19 cellular contexts compared by ENCODE assay signal in the genomic region with DNA sequence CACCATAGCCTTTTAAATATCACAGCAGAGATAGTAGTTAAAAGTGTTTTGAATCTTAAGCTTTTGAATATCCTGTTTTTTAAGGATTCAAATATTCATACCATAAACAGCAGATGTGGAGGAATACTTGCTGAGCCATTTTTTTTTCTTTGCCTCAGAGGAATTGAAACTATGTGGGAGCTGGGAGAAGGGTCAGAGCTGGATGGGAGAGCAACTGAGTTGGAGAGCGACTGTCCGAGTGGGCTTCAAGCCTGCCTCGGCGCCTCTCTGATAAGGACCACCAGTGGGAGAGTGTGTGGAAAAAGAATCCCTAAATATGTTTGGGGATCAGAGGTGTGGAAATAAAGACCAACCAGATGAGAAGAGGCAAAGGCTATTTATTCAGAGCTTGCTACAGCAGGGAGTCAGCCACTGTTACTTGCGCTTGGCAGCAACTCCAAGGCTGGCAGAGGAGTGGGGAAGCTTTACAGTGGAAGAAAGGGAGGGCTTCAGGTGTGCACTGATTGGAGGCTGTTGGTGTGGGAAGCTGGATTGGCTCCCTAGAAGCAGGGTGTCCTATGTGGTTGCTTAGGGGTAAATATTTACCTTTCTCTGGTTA. TPM values are rescaled to one million over a fixed set of nuclear protein-coding genes. Genes with fewer than 3 reads are reported as not detected.
DNase-seq lines count a peak whose midpoint lies in the region; FAIRE-seq and TF ChIP-seq lines count a peak whose summit lies in the region.
"Had no signal": no experiment of that assay in that cellular context is flagged by ENCODE, and none has a peak within 500 bp of the region (broad histone marks: within the 10 kb centered on the region; RNA-seq: fewer than 3 reads in every experiment).

No MANE protein-coding gene starts in this region.

- peak overlapping the region; percentile 5 for H3K4me2 ChIP-seq in astrocyte (ENCODE audit: low read length)

- H3K4me1 ChIP-seq in astrocyte (ENCODE audit: insufficient read depth, low read length): no peaks in the 10 kb centered on the region
- H3K4me1 ChIP-seq: foreskin keratinocyte had no signal

- DNase-seq in CD1c-positive myeloid dendritic cell (ENCODE audit: extremely low spot score) (peak; percentile 46), NCI-H146 treated with DMSO at 0.1 percent for 48 hours (lab: John Stamatoyannopoulos, UW; ENCODE audit: unreplicated experiment) (peak; percentile 15), astrocyte (ENCODE audit: low read depth) (no peak), mesothelial cell of epicardium (ENCODE audit: low spot score in 2 of 2, unreplicated experiment in 2 of 2) (no peak), progenitor cell of endocrine pancreas (ENCODE audit: low spot score, unreplicated experiment) (no peak), GM13976 (ENCODE audit: low spot score) (no peak), kidney tubule cell (ENCODE audit: low spot score) (no peak), NCI-H345 (lab: John Stamatoyannopoulos, UW) (no peak)
- DNase-seq: activated CD4-positive, alpha-beta T cell treated with anti-CD3 and anti-CD28 coated beads, Interleukin-2, amount 50 U/mL, for 4 hours; effector CD4-positive, alpha-beta T cell; foreskin keratinocyte; mucosa of descending colon; SIG-M5; stimulated activated CD4-positive, alpha-beta T cell treated with anti-CD3 and anti-CD28 coated beads, Interleukin-1b, Interleukin-23, amount 100 ng/mL, for 48 hours; stimulated activated CD8-positive, alpha-beta memory T cell treated with anti-CD3 and anti-CD28 coated beads, Interleukin-4, amount 100 ng/mL, for 48 hours; T-helper 9 cell had no signal

- in situ Hi-C loops in GM13976 (cut with MboI; ENCODE audit: low sequenced_read_pairs, unreplicated experiment): no loop called here

- TF ChIP-seq CTCF in astrocyte (IDR thresholded peaks at IDR 0.05; ENCODE audit: insufficient read depth, low read depth, low read length) (no peak), mesothelial cell of epicardium (IDR thresholded peaks at IDR 0.05; ENCODE audit: unreplicated experiment) (no peak), progenitor cell of endocrine pancreas (IDR thresholded peaks at IDR 0.05; ENCODE audit: unreplicated experiment) (no peak), GM13976 (IDR thresholded peaks at IDR 0.05; ENCODE audit: borderline replicate concordance, control extremely low read depth, extremely low read depth, insufficient read depth, missing control alignments) (no peak)

- H3K79me2 ChIP-seq in astrocyte (ENCODE audit: insufficient read depth, low read length): no peaks in the 10 kb centered on the region

- H3K36me3 ChIP-seq in astrocyte (ENCODE audit: insufficient read depth, low read length): no peaks in the 10 kb centered on the region
- H3K36me3 ChIP-seq: BLaER1 treated with 17β-estradiol and CSF1 and Interleukin-3, amounts not matched to agents 10 nM and 100 nM had no signal

- H3K9me3 ChIP-seq in astrocyte (ENCODE audit: insufficient read depth, low read depth, low read length): no peaks in the 10 kb centered on the region
- H3K9me3 ChIP-seq: mucosa of descending colon had no signal

- H3K27me3 Mint-ChIP-seq in astrocyte (ENCODE audit: low read depth, unreplicated experiment) (peaks cover 4% of the 10 kb centered on the region), mesothelial cell of epicardium (ENCODE audit: low read depth) (no peaks in the 10 kb centered on the region), progenitor cell of endocrine pancreas (no peaks in the 10 kb centered on the region)
- H3K27me3 Mint-ChIP-seq: type B pancreatic cell had no signal

- H3K27me3 ChIP-seq in astrocyte (ENCODE audit: insufficient read depth, low read length): no peaks in the 10 kb centered on the region
- H3K27me3 ChIP-seq: BLaER1 treated with 17β-estradiol and CSF1 and Interleukin-3, amounts not matched to agents 10 nM and 100 nM had no signal

- peaks cover 7% of the 10 kb centered on the region for H3K4me1 Mint-ChIP-seq in astrocyte (ENCODE audit: low read depth, unreplicated experiment)
- peaks cover 7% of the 10 kb centered on the region for H3K4me1 Mint-ChIP-seq in mesothelial cell of epicardium
- H3K4me1 Mint-ChIP-seq in progenitor cell of endocrine pancreas (ENCODE audit: low read depth): peaks cover 10% of the 10 kb centered on the region

- no peak overlapping the region for H3K27ac Mint-ChIP-seq in astrocyte (ENCODE audit: unreplicated experiment)
- H3K27ac Mint-ChIP-seq in mesothelial cell of epicardium: peak overlapping the region; percentile 89
- no peak overlapping the region for H3K27ac Mint-ChIP-seq in progenitor cell of endocrine pancreas
- H3K27ac Mint-ChIP-seq: activated T-helper 2 cell treated with anti-CD3 and anti-CD28 coated beads, Interferon-gamma antibody, Interleukin-2, Interleukin-4, amounts not matched to agents 10 μg/mL and 5 μg/mL and 100 μg/mL, durations not matched to agents 14 hours and 24 hours and 36 hours; type B pancreatic cell had no signal

- no peaks in the 10 kb centered on the region for H4K20me1 ChIP-seq in astrocyte (ENCODE audit: insufficient read depth, low read length)
- H4K20me1 ChIP-seq: BLaER1 treated with 17β-estradiol and CSF1 and Interleukin-3, amounts not matched to agents 10 nM and 100 nM had no signal

- H3K9me3 Mint-ChIP-seq in astrocyte (ENCODE audit: unreplicated experiment): peaks cover 2% of the 10 kb centered on the region
- no peaks in the 10 kb centered on the region for H3K9me3 Mint-ChIP-seq in mesothelial cell of epicardium
- H3K9me3 Mint-ChIP-seq in progenitor cell of endocrine pancreas (ENCODE audit: low read depth): peaks cover under 1% of the 10 kb centered on the region
- H3K9me3 Mint-ChIP-seq: activated T-helper 2 cell treated with anti-CD3 and anti-CD28 coated beads, Interferon-gamma antibody, Interleukin-2, Interleukin-4, amounts not matched to agents 10 μg/mL and 5 μg/mL and 100 μg/mL, durations not matched to agents 14 hours and 24 hours and 36 hours; type B pancreatic cell had no signal

- H3K4me3 ChIP-seq in astrocyte (ENCODE audit: insufficient read depth, low read depth, low read length): no peak overlapping the region
- H3K4me3 ChIP-seq: BLaER1 treated with 17β-estradiol and CSF1 and Interleukin-3, amounts not matched to agents 10 nM and 100 nM; mucosa of descending colon had no signal

- H3K27ac ChIP-seq in astrocyte (ENCODE audit: low read depth, low read length): no peak overlapping the region
- H3K27ac ChIP-seq: foreskin keratinocyte had no signal

- H3K4me3 Mint-ChIP-seq in astrocyte (ENCODE audit: unreplicated experiment) (no peak overlapping the region), mesothelial cell of epicardium (peak overlapping the region; percentile 15), progenitor cell of endocrine pancreas (ENCODE audit: low read depth) (no peak overlapping the region)
- H3K4me3 Mint-ChIP-seq: type B pancreatic cell had no signal

- H3K36me3 Mint-ChIP-seq in astrocyte (ENCODE audit: low read depth, unreplicated experiment) (no peaks in the 10 kb centered on the region), mesothelial cell of epicardium (no peaks in the 10 kb centered on the region), progenitor cell of endocrine pancreas (ENCODE audit: insufficient read depth) (no peaks in the 10 kb centered on the region)
- H3K36me3 Mint-ChIP-seq: type B pancreatic cell had no signal

- FAIRE-seq in astrocyte (lab: Jason Lieb, UNC): no peak

- H3K9ac ChIP-seq in astrocyte (ENCODE audit: low read length): no peak overlapping the region

- no peak overlapping the region for H2AFZ ChIP-seq in astrocyte (ENCODE audit: low read depth, low read length)

RNA-seq across cellular contexts. Expression of a gene that starts 34.3 kb away (rescaled TPM):
- total RNA-seq in astrocyte (21.5 and 21.8 TPM in 2 replicates), mesothelial cell of epicardium (18.1 to 21.7 TPM (median 19.8 TPM) in 3 replicates), progenitor cell of endocrine pancreas (20.6 and 22.7 TPM in 2 replicates)

Comparison
In these comparisons a context has a peak if more than half of its experiments do, and no peak if none do; other contexts are left out.
1. DNase-seq: peak in CD1c-positive myeloid dendritic cell (single experiment) and NCI-H146 treated with DMSO at 0.1 percent for 48 hours (single experiment); none in astrocyte (single experiment), mesothelial cell of epicardium (0 of 2), progenitor cell of endocrine pancreas (single experiment), GM13976 (single experiment), kidney tubule cell (single experiment) and NCI-H345 (single experiment).